ENCODE assay signal across 1 cellular context in the genomic region with DNA sequence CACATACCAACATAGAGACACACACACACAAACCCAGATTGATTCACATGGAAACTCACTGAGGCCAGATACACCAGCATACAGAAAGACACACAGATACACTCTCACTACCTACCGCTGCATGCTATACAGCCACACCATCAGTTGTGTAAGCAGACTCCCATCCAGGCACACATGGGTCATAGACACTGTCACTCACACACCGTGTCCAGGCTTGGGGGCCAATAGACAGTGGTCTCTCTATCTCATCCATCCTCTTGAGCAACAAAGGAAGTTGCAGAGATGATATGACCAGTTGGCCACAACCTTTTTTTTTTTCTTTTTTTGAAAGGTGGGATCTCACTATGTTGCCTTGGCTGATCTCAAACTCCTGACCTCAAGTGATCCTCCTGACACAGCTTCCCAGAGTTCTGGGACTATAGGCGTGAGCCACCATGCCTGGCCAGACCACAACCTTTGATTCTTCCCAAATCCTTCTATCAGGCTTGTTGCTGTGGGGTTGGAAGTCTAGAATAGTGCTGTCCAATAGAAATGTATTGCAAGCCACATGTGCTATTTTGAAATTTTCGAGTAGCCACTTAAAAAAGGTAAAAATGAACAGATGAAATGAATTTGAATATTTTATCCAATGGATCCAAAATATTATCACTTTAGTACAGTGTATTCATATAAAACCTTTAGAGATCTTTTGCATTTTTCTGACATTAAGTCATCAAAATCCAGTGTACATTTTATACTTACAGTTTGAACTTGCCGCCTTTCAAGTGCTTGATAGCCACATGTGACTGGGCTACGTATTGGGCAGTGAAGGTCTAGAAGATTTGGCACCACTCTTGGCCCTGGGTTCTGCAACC.
TF ChIP-seq lines count a peak whose summit lies in the region.

No MANE protein-coding gene starts in this region.

TF ChIP-seq in IMR-90, 13 proteins besides CTCF, POLR2A, EP300 and RAD21:
- TF ChIP-seq USF2 (IDR thresholded peaks at IDR 0.05; ENCODE audit: low read depth, low read length) (peak; percentile 63; the same call in 1 of the 2 replicates), MXI1 (IDR thresholded peaks at IDR 0.05; ENCODE audit: borderline replicate concordance, low read depth, low read length) (0 out of 2 replicates have a peak, but pooled peaks have one; percentile 22), MAZ (IDR thresholded peaks at IDR 0.05; ENCODE audit: borderline replicate concordance, low read depth, low read length) (no peak), CEBPB (IDR thresholded peaks at IDR 0.05; ENCODE audit: low read depth, low read length) (no peak)
- TF ChIP-seq, protein P1, sequence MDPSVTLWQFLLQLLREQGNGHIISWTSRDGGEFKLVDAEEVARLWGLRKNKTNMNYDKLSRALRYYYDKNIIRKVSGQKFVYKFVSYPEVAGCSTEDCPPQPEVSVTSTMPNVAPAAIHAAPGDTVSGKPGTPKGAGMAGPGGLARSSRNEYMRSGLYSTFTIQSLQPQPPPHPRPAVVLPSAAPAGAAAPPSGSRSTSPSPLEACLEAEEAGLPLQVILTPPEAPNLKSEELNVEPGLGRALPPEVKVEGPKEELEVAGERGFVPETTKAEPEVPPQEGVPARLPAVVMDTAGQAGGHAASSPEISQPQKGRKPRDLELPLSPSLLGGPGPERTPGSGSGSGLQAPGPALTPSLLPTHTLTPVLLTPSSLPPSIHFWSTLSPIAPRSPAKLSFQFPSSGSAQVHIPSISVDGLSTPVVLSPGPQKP (IDR thresholded peaks at IDR 0.05; ENCODE audit: borderline replicate concordance, low read depth, low read length) = no peak
